Comparison of ENCODE assay signal across 15 cellular contexts in the genomic region with DNA sequence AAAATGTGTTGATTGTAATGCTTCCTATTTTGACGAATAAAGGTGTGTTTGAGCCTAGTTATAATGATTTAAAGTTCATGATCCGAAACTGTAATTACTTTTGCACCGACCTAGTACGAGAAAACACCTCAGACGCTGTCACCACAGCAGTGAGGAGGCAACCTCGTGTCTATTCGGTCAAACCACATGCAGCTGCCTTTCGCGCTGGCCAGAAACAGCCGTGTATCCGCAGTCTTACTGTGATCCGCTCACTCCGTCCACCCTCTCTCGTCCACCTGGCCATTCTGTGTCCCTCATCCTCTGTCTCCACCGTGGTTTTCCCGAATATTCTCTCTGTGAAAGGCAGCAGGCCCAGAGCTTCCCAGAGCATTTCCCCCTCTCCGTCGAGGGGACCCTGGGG.
"Had no signal": no experiment of that assay in that cellular context is flagged by ENCODE, and none has a peak within 500 bp of the region (broad histone marks: within the 10 kb centered on the region; RNA-seq: fewer than 3 reads in every experiment).

No MANE protein-coding gene starts in this region.

- H3K27me3 ChIP-seq: right atrium auricular region, vagina had no signal

- DNase-seq: effector CD4-positive, alpha-beta T cell; foreskin melanocyte; hippocampal formation; left colon; left ventricle myocardium superior; naive thymus-derived CD8-positive, alpha-beta T cell; stimulated activated CD4-positive, alpha-beta T cell treated with anti-CD3 and anti-CD28 coated beads, Interleukin-2, amount 100 ng/mL, for 48 hours; stimulated activated naive CD8-positive, alpha-beta T cell treated with anti-CD3 and anti-CD28 coated beads, Interleukin-15, Interleukin-2, amounts not matched to agents 100 U/mL and 50 U/mL, for 24 hours had no signal

- H3K4me3 ChIP-seq: coronary artery, heart left ventricle, right atrium auricular region, smooth muscle cell, tibial artery, upper lobe of right lung, vagina had no signal

- H3K9me3 ChIP-seq: upper lobe of right lung, vagina had no signal

- H3K4me1 ChIP-seq: heart left ventricle, right atrium auricular region, tibial artery, upper lobe of right lung, vagina had no signal

- H3K27ac Mint-ChIP-seq: naive thymus-derived CD8-positive, alpha-beta T cell had no signal

- H3K4me3 Mint-ChIP-seq: naive thymus-derived CD8-positive, alpha-beta T cell had no signal

- H3K36me3 Mint-ChIP-seq: naive thymus-derived CD8-positive, alpha-beta T cell had no signal

- H3K27ac ChIP-seq: coronary artery, heart left ventricle, right atrium auricular region, tibial artery, upper lobe of right lung, vagina had no signal

- ATAC-seq: heart left ventricle; left colon; left ventricle myocardium superior; naive thymus-derived CD8-positive, alpha-beta T cell; stimulated activated naive CD8-positive, alpha-beta T cell treated with anti-CD3 and anti-CD28 coated beads, Interleukin-15, Interleukin-2, amounts not matched to agents 100 U/mL and 50 U/mL, for 24 hours; upper lobe of right lung had no signal
